ENCODE assay signal across 8 cellular contexts in genomic region chr9:137757613-137758029, GRCh38.
A peak's percentile ranks its signal among the peaks of the same experiment; 100 is the strongest.
DNase-seq lines count a peak whose midpoint lies in the region; FAIRE-seq and TF ChIP-seq lines count a peak whose summit lies in the region.

No MANE protein-coding gene starts in this region.

- peaks cover 32 to 65% of the 10 kb centered on the region in 2 donors for H3K4me1 Mint-ChIP-seq in immature natural killer cell

- H3K36me3 ChIP-seq in prostate gland = peaks cover 0 to 7% of the 10 kb centered on the region in 2 donors

- WGBS in prostate gland = 94% methylated on average over 9 of the region's 9 CpGs

- peaks cover 0 to 4% (median 0%) of the 10 kb centered on the region in 6 donors for H3K9me3 Mint-ChIP-seq in immature natural killer cell

- TF ChIP-seq CTCF in AG09309 (IDR thresholded peaks at IDR 0.05; ENCODE audit: control insufficient read depth, insufficient read depth, low read depth, low read length, missing control alignments) = no peak
- TF ChIP-seq CTCF in prostate gland (IDR thresholded peaks at IDR 0.05) = no peak

- no peaks in the 10 kb centered on the region for H3K27me3 ChIP-seq in prostate gland (replicated peaks; ENCODE audit: insufficient read depth)

- H3K4me3 ChIP-seq in AG09309 (ENCODE audit: control insufficient read depth, low read depth, low read length) (no peak overlapping the region), prostate gland (no peak overlapping the region)

- DNase-seq in AG09309 (ENCODE audit: low read depth) (peak; percentile 39), H54 (ENCODE audit: insufficient read length, low spot score) (peak; percentile 87), immature natural killer cell (peak; percentile 50 to 62 (median 61)), NCI-H146 (lab: John Stamatoyannopoulos, UW) (no peak), prostate gland (ENCODE audit: low spot score) (no peak), NCI-H82 treated with DMSO at 0.1 percent for 48 hours (lab: John Stamatoyannopoulos, UW; ENCODE audit: unreplicated experiment) (no peak), NCI-H1436 treated with DMSO at 0.1 percent for 48 hours (lab: John Stamatoyannopoulos, UW) (no peak)
- DNase-seq in activated CD4-positive, alpha-beta T cell treated with anti-CD3 and anti-CD28 coated beads for 48 hours = peak; percentile 50

- peak; percentile 52 for FAIRE-seq in H54 (lab: Jason Lieb, UNC)

- H3K4me3 Mint-ChIP-seq in immature natural killer cell = peak overlapping the region; percentile 64 to 75 (median 70)

- H3K36me3 Mint-ChIP-seq in immature natural killer cell = peaks cover 36 to 63% (median 39%) of the 10 kb centered on the region in 3 donors

- no peaks in the 10 kb centered on the region for H3K9me3 ChIP-seq in prostate gland

- peak overlapping the region; percentile 86 to 96 (median 92) for H3K27ac Mint-ChIP-seq in immature natural killer cell

- no peak for TF ChIP-seq POLR2A in H54 (IDR thresholded peaks at IDR 0.05; ENCODE audit: low read depth, low read length)
- no peak for TF ChIP-seq POLR2A in prostate gland (IDR thresholded peaks at IDR 0.05)

- intact Hi-C loops in prostate gland (cut with DNase I) = no loop called here

- H3K27me3 Mint-ChIP-seq in immature natural killer cell (ENCODE audit: low read depth in 3 of 3) = peaks cover 0 to 12% (median 0%) of the 10 kb centered on the region in 3 donors

- no peaks in the 10 kb centered on the region for H3K4me1 ChIP-seq in prostate gland (replicated peaks)

- no peak overlapping the region for H3K27ac ChIP-seq in prostate gland

Comparison
In these comparisons a context has a peak if more than half of its experiments do, and no peak if none do; other contexts are left out.
1. DNase-seq: peak in AG09309 (single experiment), H54 (single experiment), activated CD4-positive, alpha-beta T cell treated with anti-CD3 and anti-CD28 coated beads for 48 hours (single experiment) and immature natural killer cell (3 of 3); none in NCI-H146 (single experiment), prostate gland (single experiment), NCI-H82 treated with DMSO at 0.1 percent for 48 hours (single experiment) and NCI-H1436 treated with DMSO at 0.1 percent for 48 hours (single experiment).